Comparison of ENCODE assay signal across 8 cellular contexts in the genomic region with DNA sequence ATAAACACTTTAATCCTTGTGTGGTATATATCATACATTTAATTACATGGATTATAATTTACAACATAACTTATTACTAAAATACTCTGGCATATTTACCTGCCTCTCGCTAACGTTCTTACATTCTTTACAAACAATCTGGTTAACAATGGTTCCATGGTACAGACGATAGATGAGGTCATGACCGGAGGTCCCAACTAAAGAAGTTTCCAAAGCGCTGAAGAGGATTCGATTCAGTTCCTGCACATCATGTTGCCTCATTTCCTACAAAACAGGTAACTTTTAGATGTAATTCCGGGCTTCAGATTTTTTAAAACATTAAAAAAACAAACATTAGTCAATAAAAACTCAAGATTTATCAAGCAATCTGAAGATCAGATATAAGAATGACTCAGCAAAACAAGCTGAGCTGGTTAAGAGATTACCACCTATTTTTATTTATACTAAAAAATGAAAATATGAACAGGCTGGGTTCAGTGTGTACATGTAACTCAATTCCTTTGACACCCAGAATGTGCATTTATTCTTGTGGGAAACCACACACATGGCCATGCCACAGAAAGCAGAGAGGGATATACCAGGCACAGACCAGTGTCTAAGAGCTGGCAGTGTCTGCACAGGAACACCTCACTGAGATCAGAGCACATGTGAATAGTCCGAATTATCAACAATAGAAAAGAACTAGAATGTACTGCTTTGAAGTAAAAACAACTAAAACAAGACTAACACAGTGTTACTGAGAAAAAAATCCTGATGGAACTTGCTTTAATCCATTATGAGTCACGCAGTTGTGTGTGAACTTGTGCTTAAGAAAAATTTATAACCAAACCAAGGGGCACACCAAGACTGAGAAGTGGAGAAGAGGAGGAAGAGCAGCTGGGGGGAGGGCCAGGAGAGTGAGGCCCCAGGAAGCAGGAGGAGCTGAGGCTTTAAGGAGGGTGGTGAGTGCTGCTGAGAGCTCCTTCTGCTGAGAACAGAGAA. TPM values are rescaled to one million over a fixed set of nuclear protein-coding genes. Genes with fewer than 3 reads are reported as not detected.
DNase-seq lines count a peak whose midpoint lies in the region; ATAC-seq lines count a peak whose summit lies in the region.

No MANE protein-coding gene starts in this region.

- ATAC-seq in left lobe of liver (peak; percentile 50), GM21528 (IDR thresholded peaks at IDR 0.05; ENCODE audit: low FRiP score, unreplicated experiment) (no peak), GM21423 (IDR thresholded peaks at IDR 0.05; ENCODE audit: unreplicated experiment) (no peak)

- DNase-seq in AG08395 (ENCODE audit: low spot score) (peak; percentile 29), HT1080 (ENCODE audit: low read depth) (peak; percentile 84), UCSD-AML1 (lab: John Stamatoyannopoulos, UW; ENCODE audit: unreplicated experiment) (peak; percentile 30), left lobe of liver (ENCODE audit: low spot score) (no peak), mesenteric fat pad (ENCODE audit: low spot score) (no peak)
- DNase-seq in activated CD4-positive, alpha-beta T cell treated with anti-CD3 and anti-CD28 coated beads, Interleukin-2, amount 50 U/mL, for 4 hours = no peak

RNA-seq across cellular contexts. Expression of gene USP40, which starts 9.5 kb away (rescaled TPM):
- 27.8 and 28.0 TPM in 2 replicates for total RNA-seq in HT1080 (2014; rRNA removed; shearing (Covaris generic))
- 23.1 and 24.3 TPM in 2 replicates for polyA plus RNA-seq in HT1080 (2015; cell fraction: cytosol; rRNA removed)
- polyA plus RNA-seq in HT1080 (2015; cell fraction: nucleus; rRNA removed) = 62.6 and 74.5 TPM in 2 replicates
- total RNA-seq in left lobe of liver (25.8 TPM), mesenteric fat pad (39.0 TPM)

Comparison
In these comparisons a context has a peak if more than half of its experiments do, and no peak if none do; other contexts are left out.
1. DNase-seq: peak in AG08395 (single experiment), HT1080 (single experiment) and UCSD-AML1 (single experiment); none in left lobe of liver (single experiment), mesenteric fat pad (single experiment) and activated CD4-positive, alpha-beta T cell treated with anti-CD3 and anti-CD28 coated beads, Interleukin-2, amount 50 U/mL, for 4 hours (0 of 2).